8 cellular contexts compared by ENCODE assay signal in the genomic region with DNA sequence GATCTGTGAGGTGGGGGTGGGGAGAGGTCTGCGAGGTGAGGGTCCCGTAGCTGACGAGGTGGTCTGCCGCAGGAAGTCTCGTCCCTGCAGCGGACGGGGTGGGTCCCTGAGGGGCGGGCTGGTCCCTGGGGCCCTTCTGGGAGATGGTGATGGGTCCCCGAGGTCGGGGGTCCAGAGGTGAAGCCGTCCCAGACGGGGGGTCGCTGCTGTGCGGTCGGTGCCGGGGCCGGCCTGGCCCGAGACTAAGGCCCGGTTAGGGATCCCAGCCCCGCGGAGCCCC. TPM values are rescaled to one million over a fixed set of nuclear protein-coding genes. Genes with fewer than 3 reads are reported as not detected.
DNase-seq lines count a peak whose midpoint lies in the region; ATAC-seq and TF ChIP-seq lines count a peak whose summit lies in the region.

No MANE protein-coding gene starts in this region.

- H4K20me1 ChIP-seq in BLaER1 treated with 17β-estradiol and CSF1 and Interleukin-3, amounts not matched to agents 10 nM and 100 nM: peaks cover 27 to 48% (median 42%) of the 10 kb centered on the region in 11 experiments; a peak in 20 of 22 replicates

- no peaks in the 10 kb centered on the region for H3K27me3 Mint-ChIP-seq in MCF 10A (ENCODE audit: insufficient read depth, unreplicated experiment)

- ATAC-seq in HG02885 (IDR thresholded peaks at IDR 0.05; ENCODE audit: poor library complexity, unreplicated experiment) (peak; percentile 29), HG02970 (IDR thresholded peaks at IDR 0.05; ENCODE audit: low FRiP score, unreplicated experiment) (no peak)

- TF ChIP-seq CTCF in MCF 10A (IDR thresholded peaks at IDR 0.05; ENCODE audit: unreplicated experiment): no peak

- BruUV-seq in MCF 10A (replicated peaks; lab: Mats Ljungman, UMichigan): no TSS peak

- DNase-seq in MCF 10A (ENCODE audit: unreplicated experiment) (no peak), iPS-NIHi7 (ENCODE audit: extremely low spot score) (no peak), Kasumi-1 (lab: John Stamatoyannopoulos, UW) (no peak), H4 (ENCODE audit: low spot score) (no peak)

- peak overlapping the region; percentile 88 to 100 (median 95) for H3K4me2 ChIP-seq in BLaER1 treated with 17β-estradiol and CSF1 and Interleukin-3, amounts not matched to agents 10 nM and 100 nM

- peak overlapping the region; percentile 79 to 99 (median 93) for H3K4me3 ChIP-seq in BLaER1 treated with 17β-estradiol and CSF1 and Interleukin-3, amounts not matched to agents 10 nM and 100 nM
- H3K4me3 ChIP-seq in mucosa of rectum (ENCODE audit: low read length in 2 of 2): peak overlapping the region; percentile 63 to 76

- peak overlapping the region; percentile 85 to 94 (median 88) for H3K27ac ChIP-seq in BLaER1 treated with 17β-estradiol and CSF1 and Interleukin-3, amounts not matched to agents 10 nM and 100 nM
- peak overlapping the region; percentile 54 to 75 for H3K27ac ChIP-seq in mucosa of rectum (ENCODE audit: low read depth in 2 of 2, low read length in 2 of 2)

- H3K4me1 Mint-ChIP-seq in MCF 10A (ENCODE audit: insufficient read depth, unreplicated experiment): peaks cover 33% of the 10 kb centered on the region

- POLR2A ChIA-PET in MCF 10A (lab: Yijun Ruan, JAX): interaction anchor here (0.8 to 21.6 kb wide), 8 partner anchors 9 to 148 kb away, joined by 3 to 549 read pairs (median 166); a partner anchor contains a TSS

- peaks cover 44 to 77% (median 61%) of the 10 kb centered on the region in 10 experiments for H3K4me1 ChIP-seq in BLaER1 treated with 17β-estradiol and CSF1 and Interleukin-3, amounts not matched to agents 10 nM and 100 nM
- peaks cover 30 to 45% of the 10 kb centered on the region in 2 donors for H3K4me1 ChIP-seq in mucosa of rectum (ENCODE audit: control insufficient read depth in 2 of 2, insufficient read depth in 2 of 2, low read length in 2 of 2)

- H3K36me3 ChIP-seq in BLaER1 treated with 17β-estradiol and CSF1 and Interleukin-3, amounts not matched to agents 10 nM and 100 nM: peaks cover 0 to 15% (median 0%) of the 10 kb centered on the region in 11 experiments; a peak in 3 of 22 replicates
- no peaks in the 10 kb centered on the region for H3K36me3 ChIP-seq in mucosa of rectum (ENCODE audit: control insufficient read depth in 2 of 2, insufficient read depth in 2 of 2, low read length in 2 of 2)

- peak overlapping the region; percentile 95 for H3K4me3 Mint-ChIP-seq in MCF 10A (ENCODE audit: unreplicated experiment)

- no peaks in the 10 kb centered on the region for H3K9me3 ChIP-seq in BLaER1 treated with 17β-estradiol and CSF1 and Interleukin-3, amounts not matched to agents 10 nM and 100 nM (replicated peaks in 1 of 11)
- no peaks in the 10 kb centered on the region for H3K9me3 ChIP-seq in mucosa of rectum (ENCODE audit: control insufficient read depth in 2 of 2, low read length in 2 of 2)

- H3K9me3 Mint-ChIP-seq in MCF 10A (ENCODE audit: unreplicated experiment): no peaks in the 10 kb centered on the region

- peaks cover 0 to 8% (median 0%) of the 10 kb centered on the region in 11 experiments; a peak in 4 of 22 replicates for H3K27me3 ChIP-seq in BLaER1 treated with 17β-estradiol and CSF1 and Interleukin-3, amounts not matched to agents 10 nM and 100 nM
- no peaks in the 10 kb centered on the region for H3K27me3 ChIP-seq in mucosa of rectum (ENCODE audit: control insufficient read depth in 2 of 2, insufficient read depth in 2 of 2, low read length in 2 of 2)

- peak overlapping the region; percentile 94 for H3K27ac Mint-ChIP-seq in MCF 10A (ENCODE audit: low read depth, unreplicated experiment)

- H3K9ac ChIP-seq in BLaER1 treated with 17β-estradiol and CSF1 and Interleukin-3, amounts not matched to agents 10 nM and 100 nM: peak overlapping the region; percentile 88 to 98 (median 94)
- H3K9ac ChIP-seq in mucosa of rectum (ENCODE audit: low read depth in 1 of 2, low read length in 2 of 2): peak overlapping the region; percentile 70 to 92

- H3K36me3 Mint-ChIP-seq in MCF 10A (ENCODE audit: insufficient read depth, unreplicated experiment): peaks cover 25% of the 10 kb centered on the region

- intact Hi-C loops in MCF 10A (cut with micrococcal nuclease): loop anchor here (1.0 to 10.0 kb wide), 2 partner anchors 64 to 150 kb away; a partner anchor contains a TSS

- CTCF ChIA-PET in MCF 10A (lab: Yijun Ruan, JAX): interaction anchor here (0.6 to 15.6 kb wide), 13 partner anchors 12 to 65 kb away, joined by 3 to 454 read pairs (median 5); a partner anchor contains a TSS

RNA-seq across cellular contexts. Expression of a gene that starts 0.4 kb away (rescaled TPM):
- total RNA-seq in MCF 10A (2022): 216 and 256 TPM in 2 replicates
- 18.7 and 31.3 TPM in 2 replicates for total RNA-seq in H4 (2014; rRNA removed; shearing (Covaris generic))

RNA-seq across cellular contexts. Expression of a gene that starts 26.6 kb away (rescaled TPM):
- 2,753 and 3,369 TPM in 2 replicates for total RNA-seq in MCF 10A (2022)
- under 0.01 TPM in 1 of 2 replicates, not detected in the other for total RNA-seq in H4 (2014; rRNA removed; shearing (Covaris generic))

RNA-seq across cellular contexts. Expression of a gene that starts 27.9 kb away (rescaled TPM):
- total RNA-seq in MCF 10A (2022): 1,764 and 2,069 TPM in 2 replicates
- total RNA-seq in H4 (2014; rRNA removed; shearing (Covaris generic)): under 0.01 TPM in 2 replicates

RNA-seq across cellular contexts. Expression of a gene that starts 37.0 kb away (rescaled TPM):
- total RNA-seq in MCF 10A (2022): 0.61 TPM in 1 of 2 replicates, not detected in the other
- total RNA-seq in H4 (2014; rRNA removed; shearing (Covaris generic)): 2.4 and 6.8 TPM in 2 replicates

Comparison
In these comparisons a context has a peak if more than half of its experiments do, and no peak if none do; other contexts are left out.
1. RNA of a gene that starts 26.6 kb away (total RNA-seq): 2,753 to 3,369 TPM in MCF 10A; under 0.01 TPM in H4; every median in the first group is over 1,000 times any median in the second.
2. RNA of a gene that starts 27.9 kb away (total RNA-seq): 1,764 to 2,069 TPM in MCF 10A; under 0.01 TPM in H4; every median in the first group is over 1,000 times any median in the second.